In the genomic region with DNA sequence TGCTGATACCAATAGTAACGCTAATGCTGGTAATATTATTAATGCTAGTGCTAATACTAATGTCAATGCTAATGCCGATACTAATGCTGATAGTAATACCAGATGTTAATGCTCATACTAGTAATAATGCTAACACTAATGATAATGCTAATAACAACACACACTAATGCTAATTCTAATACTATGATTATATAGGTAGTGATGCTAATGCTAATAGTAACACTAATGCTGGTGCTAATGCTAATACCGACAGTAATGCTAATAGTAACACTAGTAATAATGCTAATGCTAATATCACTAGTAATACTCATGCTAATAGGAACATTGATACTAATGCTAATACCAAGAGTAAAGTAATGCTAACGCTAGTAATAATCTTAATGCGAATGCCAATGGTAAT, we compare ENCODE assay signal across 11 cellular contexts.
"Had no signal": no experiment of that assay in that cellular context is flagged by ENCODE, and none has a peak within 500 bp of the region (broad histone marks: within the 10 kb centered on the region; RNA-seq: fewer than 3 reads in every experiment).

No MANE protein-coding gene starts in this region.

- ATAC-seq: GM23338, HCT116 had no signal

- FAIRE-seq: H1, H54 had no signal

- H3K9me3 Mint-ChIP-seq: GM23338, H9 had no signal

- H3K9ac ChIP-seq: GM23248 had no signal

- H3K36me3 ChIP-seq: HAP-1 had no signal

- H3K4me3 ChIP-seq: GM23248, GM23338, HAP-1 had no signal

- DNase-seq: GM23248, GOT3, H7, H9, HCEC 1CT, HFFc6 had no signal

- H3K4me1 Mint-ChIP-seq: GM23338, H9 had no signal

- H3K27ac ChIP-seq: GM23248 had no signal

- H3K27ac Mint-ChIP-seq: GM23338, H9, HFFc6 had no signal

- H2AFZ ChIP-seq: GM23248, GM23338 had no signal

- H3K9me3 ChIP-seq: HAP-1 had no signal

- H3K4me2 ChIP-seq: GM23338 had no signal

- H3K4me1 ChIP-seq: HAP-1 had no signal

- H3K4me3 Mint-ChIP-seq: GM23338, H9, HFFc6 had no signal
